ENCODE assay signal across 2 cellular contexts in the genomic region with DNA sequence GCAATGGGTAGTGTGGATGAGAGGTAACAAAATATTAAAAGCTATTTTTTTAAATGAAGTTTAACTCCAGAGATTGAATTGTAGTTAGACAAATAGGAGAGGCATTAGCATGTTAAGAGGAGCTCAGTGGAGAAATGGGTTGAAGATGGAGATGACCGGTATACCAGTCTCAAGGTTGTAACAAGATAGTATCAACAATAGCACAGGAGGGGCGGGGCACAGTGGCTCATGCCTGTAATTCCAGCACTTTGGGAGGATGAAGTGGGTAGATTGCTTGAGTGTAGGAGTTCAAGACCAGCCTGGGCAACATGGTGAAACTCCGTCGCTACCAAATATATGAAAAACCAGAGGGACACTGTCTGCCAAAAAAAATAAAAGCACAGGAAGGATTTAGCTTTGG.
TF ChIP-seq lines count a peak whose summit lies in the region.

No MANE protein-coding gene starts in this region.

TF ChIP-seq in HCT116, 20 proteins besides CTCF, POLR2A, EP300 and RAD21:
- no peak for TF ChIP-seq REST (IDR thresholded peaks at IDR 0.05; ENCODE audit: low read depth)
- TF ChIP-seq YY1 (IDR thresholded peaks at IDR 0.05; ENCODE audit: extremely low read depth, insufficient replicate concordance, low read depth, low read length): no peak
- TF ChIP-seq POLR2AphosphoS5 (IDR thresholded peaks at IDR 0.05; ENCODE audit: low read depth, low read length): no peak
- no peak for TF ChIP-seq ZBTB33 (IDR thresholded peaks at IDR 0.05; ENCODE audit: extremely low read depth, insufficient replicate concordance, low read length)
- TF ChIP-seq EZH2 (IDR thresholded peaks at IDR 0.05): no peak
- no peak for TF ChIP-seq FOSL1 (IDR thresholded peaks at IDR 0.05; ENCODE audit: low read depth)
- TF ChIP-seq ATF3 (IDR thresholded peaks at IDR 0.05): no peak
TF ChIP-seq in HCT116: peak in this region for 0.

TF ChIP-seq in K562, 482 proteins besides CTCF, POLR2A, EP300 and RAD21:
- TF ChIP-seq TARDBP (IDR thresholded peaks at IDR 0.05) (no peak), PYGO2 (tag; IDR thresholded peaks at IDR 0.05) (no peak), KAT8 (IDR thresholded peaks at IDR 0.05; ENCODE audit: low read depth) (no peak), TRIM28 (IDR thresholded peaks at IDR 0.05) (no peak), HMG20A (CRISPR knock-in tag; conservative IDR thresholded peaks at IDR 0.05) (no peak), ILF3 (IDR thresholded peaks at IDR 0.05; ENCODE audit: borderline replicate concordance) (no peak), NCOA6 (IDR thresholded peaks at IDR 0.05) (no peak), BCL6 (CRISPR knock-in tag; IDR thresholded peaks at IDR 0.05) (no peak), ATF3 (IDR thresholded peaks at IDR 0.05) (no peak), ATF3 (CRISPR knock-in tag; conservative IDR thresholded peaks at IDR 0.05) (no peak), ZNF780A (CRISPR knock-in tag; IDR thresholded peaks at IDR 0.05) (no peak)
